In the genomic region with DNA sequence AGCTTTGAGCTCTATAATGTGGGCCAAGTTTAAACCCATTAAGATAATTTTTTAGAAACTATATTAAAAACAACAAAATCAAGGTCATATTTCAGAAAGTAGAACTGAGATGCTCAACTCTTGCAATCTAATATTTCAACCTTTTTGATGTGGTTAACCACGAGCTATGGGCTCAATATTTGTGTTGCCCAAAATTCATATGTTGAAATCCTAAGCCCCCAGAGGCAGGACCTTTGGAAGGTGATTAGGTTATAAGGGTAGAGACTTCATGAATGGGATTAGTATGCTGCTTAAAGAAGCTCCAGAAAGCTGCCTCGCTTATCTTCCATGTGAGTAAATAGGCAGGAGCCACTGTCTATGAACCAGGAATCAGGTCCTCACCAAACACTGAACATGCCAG, we compare ENCODE assay signal across 17 cellular contexts.
"Had no signal": no experiment of that assay in that cellular context is flagged by ENCODE, and none has a peak within 500 bp of the region (broad histone marks: within the 10 kb centered on the region; RNA-seq: fewer than 3 reads in every experiment).

No MANE protein-coding gene starts in this region.

- ATAC-seq: effector memory CD8-positive, alpha-beta T cell; heart right ventricle; natural killer cell treated with Interleukin-12 subunit alpha and Interleukin-12 subunit beta and Interleukin-15 and Interleukin-18, amount 100 ng/mL, for 72 hours; pancreas; right cardiac atrium had no signal

- H3K9me3 ChIP-seq: esophagus muscularis mucosa, heart right ventricle, pancreas had no signal

- FAIRE-seq: urothelium cell line had no signal

- H3K4me1 ChIP-seq: esophagus muscularis mucosa, heart right ventricle, neural progenitor cell, pancreas had no signal

- DNase-seq: effector memory CD8-positive, alpha-beta T cell; foreskin melanocyte; heart right ventricle; hypothalamus; kidney glomerular epithelial cell; occipital lobe; pancreas; right cardiac atrium; stimulated activated CD4-positive, alpha-beta T cell treated with anti-CD3 and anti-CD28 coated beads, Interleukin-2, amount 100 ng/mL, for 48 hours; stimulated activated naive CD4-positive, alpha-beta T cell treated with Interleukin-2 at 50 U/mL for 16 hours; trophoblast cell had no signal

- H2AFZ ChIP-seq: neural progenitor cell had no signal

- H3K4me3 ChIP-seq: esophagus muscularis mucosa, heart right ventricle, neural progenitor cell, pancreas, smooth muscle cell had no signal

- H3K27ac ChIP-seq: epithelial cell of prostate, esophagus muscularis mucosa, heart right ventricle, neural progenitor cell, pancreas had no signal

- H3K27me3 ChIP-seq: esophagus muscularis mucosa, heart right ventricle, neural progenitor cell, pancreas had no signal

- H3K36me3 ChIP-seq: esophagus muscularis mucosa, heart right ventricle, neural progenitor cell, pancreas had no signal

- H3K9ac ChIP-seq: neural progenitor cell had no signal

- H3K4me2 ChIP-seq: neural progenitor cell, smooth muscle cell had no signal
